Comparison of ENCODE assay signal across 30 cellular contexts in the genomic region with DNA sequence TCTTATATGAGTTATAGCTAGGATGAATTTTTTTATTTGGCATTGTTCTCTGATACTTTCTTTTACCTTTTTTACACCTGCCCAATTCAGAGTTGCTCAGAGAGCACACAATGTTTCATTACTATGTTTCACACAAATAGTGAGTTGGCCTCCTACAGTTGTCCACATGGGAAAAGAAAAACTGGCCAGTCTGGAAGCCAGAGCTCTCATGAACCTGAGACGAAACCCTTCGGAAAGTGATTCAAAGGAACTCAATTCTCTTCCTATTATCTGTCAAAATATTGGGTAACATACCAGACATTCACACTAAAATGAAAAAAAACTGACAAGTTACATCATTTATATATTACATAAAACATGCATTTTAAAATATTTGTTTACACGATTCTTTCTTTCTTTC.
"Had no signal": no experiment of that assay in that cellular context is flagged by ENCODE, and none has a peak within 500 bp of the region (broad histone marks: within the 10 kb centered on the region; RNA-seq: fewer than 3 reads in every experiment).

No MANE protein-coding gene starts in this region.

- H3K27ac Mint-ChIP-seq: activated CD4-positive, alpha-beta memory T cell treated with anti-CD3 and anti-CD28 coated beads for 36 hours; activated CD8-positive, alpha-beta memory T cell treated with anti-CD3 and anti-CD28 coated beads, Interleukin-2, amount 10 ng/mL, durations not matched to agents 7 days and 5 days; activated CD8-positive, alpha-beta T cell treated with anti-CD3 and anti-CD28 coated beads, Interleukin-2, amount 10 ng/mL, durations not matched to agents 7 days and 5 days; activated naive CD4-positive, alpha-beta T cell treated with anti-CD3 and anti-CD28 coated beads for 36 hours; activated naive CD4-positive, alpha-beta T cell treated with anti-CD3 and anti-CD28 coated beads, Interleukin-2, amount 50 U/mL, for 24 hours; activated naive CD8-positive, alpha-beta T cell treated with anti-CD3 and anti-CD28 coated beads for 36 hours; activated naive CD8-positive, alpha-beta T cell treated with anti-CD3 and anti-CD28 coated beads, Interleukin-2, amount 50 U/mL, for 24 hours; activated T-helper 1 cell treated with anti-CD3 and anti-CD28 coated beads, Interleukin-12 subunit alpha, Interleukin-12 subunit beta, Interleukin-2, Interleukin-4 antibody, amounts not matched to agents 30 ng/mL and 10 ng/mL and 1 ng/mL, durations not matched to agents 14 hours and 24 hours and 36 hours; activated T-helper 2 cell treated with anti-CD3 and anti-CD28 coated beads, Interferon-gamma antibody, Interleukin-2, Interleukin-4, amounts not matched to agents 10 μg/mL and 5 μg/mL and 100 μg/mL, durations not matched to agents 14 hours and 24 hours and 36 hours; effector memory CD8-positive, alpha-beta T cell had no signal

- H3K4me1 Mint-ChIP-seq: activated naive CD4-positive, alpha-beta T cell treated with anti-CD3 and anti-CD28 coated beads, Interleukin-2, amount 50 U/mL, for 24 hours; central memory CD8-positive, alpha-beta T cell had no signal

- FAIRE-seq: bronchial epithelial cell had no signal

- DNase-seq: activated CD4-positive, alpha-beta memory T cell treated with anti-CD3 and anti-CD28 coated beads for 36 hours; activated CD4-positive, alpha-beta T cell treated with anti-CD3 and anti-CD28 coated beads for 4 hours; activated CD4-positive, CD25-positive, alpha-beta regulatory T cell; activated CD4-positive, CD25-positive, alpha-beta regulatory T cell treated with anti-CD3 and anti-CD28 coated beads, Interleukin-2, amount 50 U/mL, for 72 hours; activated CD8-positive, alpha-beta memory T cell treated with anti-CD3 and anti-CD28 coated beads, Interleukin-2, amount 10 ng/mL, durations not matched to agents 7 days and 5 days; activated CD8-positive, alpha-beta memory T cell treated with anti-CD3 and anti-CD28 coated beads, Interleukin-2, amount 50 U/mL, for 4 hours; activated CD8-positive, alpha-beta T cell treated with anti-CD3 and anti-CD28 coated beads, Interleukin-2, amount 10 ng/mL, durations not matched to agents 7 days and 5 days; activated effector memory CD4-positive, alpha-beta T cell treated with anti-CD3 and anti-CD28 coated beads, Interleukin-2, amount 50 U/mL, for 16 hours; activated naive CD4-positive, alpha-beta T cell treated with anti-CD3 and anti-CD28 coated beads for 36 hours; activated naive CD8-positive, alpha-beta T cell treated with anti-CD3 and anti-CD28 coated beads for 36 hours; activated naive CD8-positive, alpha-beta T cell treated with anti-CD3 and anti-CD28 coated beads, Interleukin-2, amount 50 U/mL, for 24 hours; activated T-cell treated with anti-CD3 and anti-CD28 coated beads, Interleukin-2, amount 50 U/mL, for 1 hour; activated T-cell treated with anti-CD3 and anti-CD28 coated beads, Interleukin-2, amount 50 U/mL, for 48 hours; adrenal gland; brain microvascular endothelial cell; colonic mucosa; effector memory CD8-positive, alpha-beta T cell; erythroblast; foreskin keratinocyte; gastrocnemius medialis; glutamatergic neuron; heart left ventricle; T-helper 2 cell had no signal

- H3K4me1 ChIP-seq: ascending aorta, colonic mucosa, foreskin keratinocyte, gastrocnemius medialis had no signal

- H3K27me3 Mint-ChIP-seq: activated naive CD8-positive, alpha-beta T cell treated with anti-CD3 and anti-CD28 coated beads for 36 hours; activated naive CD8-positive, alpha-beta T cell treated with anti-CD3 and anti-CD28 coated beads, Interleukin-2, amount 50 U/mL, for 24 hours had no signal

- H3K27ac ChIP-seq: adrenal gland, ascending aorta, brain microvascular endothelial cell, colonic mucosa, foreskin keratinocyte, gastrocnemius medialis, heart left ventricle had no signal

- H3K36me3 ChIP-seq: adrenal gland, ascending aorta, brain microvascular endothelial cell, colonic mucosa, esophagus muscularis mucosa, gastrocnemius medialis, heart left ventricle had no signal

- H3K27me3 ChIP-seq: adrenal gland, ascending aorta, brain microvascular endothelial cell, colonic mucosa, esophagus muscularis mucosa, foreskin keratinocyte, gastrocnemius medialis, heart left ventricle had no signal

- H3K36me3 Mint-ChIP-seq: activated CD4-positive, alpha-beta memory T cell treated with anti-CD3 and anti-CD28 coated beads for 36 hours; activated naive CD4-positive, alpha-beta T cell treated with anti-CD3 and anti-CD28 coated beads, Interleukin-2, amount 50 U/mL, for 24 hours; activated naive CD8-positive, alpha-beta T cell treated with anti-CD3 and anti-CD28 coated beads for 36 hours had no signal

- H3K4me3 ChIP-seq: adrenal gland, ascending aorta, colonic mucosa, esophagus muscularis mucosa, gastrocnemius medialis, heart left ventricle had no signal

- H3K4me3 Mint-ChIP-seq: activated CD4-positive, alpha-beta memory T cell treated with anti-CD3 and anti-CD28 coated beads for 36 hours; activated CD8-positive, alpha-beta memory T cell treated with anti-CD3 and anti-CD28 coated beads, Interleukin-2, amount 10 ng/mL, durations not matched to agents 7 days and 5 days; activated CD8-positive, alpha-beta T cell treated with anti-CD3 and anti-CD28 coated beads, Interleukin-2, amount 10 ng/mL, durations not matched to agents 7 days and 5 days; activated naive CD4-positive, alpha-beta T cell treated with anti-CD3 and anti-CD28 coated beads for 36 hours; activated naive CD4-positive, alpha-beta T cell treated with anti-CD3 and anti-CD28 coated beads, Interleukin-2, amount 50 U/mL, for 24 hours; activated naive CD8-positive, alpha-beta T cell treated with anti-CD3 and anti-CD28 coated beads for 36 hours; activated naive CD8-positive, alpha-beta T cell treated with anti-CD3 and anti-CD28 coated beads, Interleukin-2, amount 50 U/mL, for 24 hours; activated T-helper 1 cell treated with anti-CD3 and anti-CD28 coated beads, Interleukin-12 subunit alpha, Interleukin-12 subunit beta, Interleukin-2, Interleukin-4 antibody, amounts not matched to agents 30 ng/mL and 10 ng/mL and 1 ng/mL, durations not matched to agents 14 hours and 24 hours and 36 hours; central memory CD8-positive, alpha-beta T cell; effector memory CD8-positive, alpha-beta T cell had no signal

- H3K9me3 Mint-ChIP-seq: activated CD4-positive, alpha-beta memory T cell treated with anti-CD3 and anti-CD28 coated beads for 36 hours; activated naive CD4-positive, alpha-beta T cell treated with anti-CD3 and anti-CD28 coated beads for 36 hours; activated naive CD4-positive, alpha-beta T cell treated with anti-CD3 and anti-CD28 coated beads, Interleukin-2, amount 50 U/mL, for 24 hours; activated naive CD8-positive, alpha-beta T cell treated with anti-CD3 and anti-CD28 coated beads for 36 hours; activated naive CD8-positive, alpha-beta T cell treated with anti-CD3 and anti-CD28 coated beads, Interleukin-2, amount 50 U/mL, for 24 hours; activated T-helper 1 cell treated with anti-CD3 and anti-CD28 coated beads, Interleukin-12 subunit alpha, Interleukin-12 subunit beta, Interleukin-2, Interleukin-4 antibody, amounts not matched to agents 30 ng/mL and 10 ng/mL and 1 ng/mL, durations not matched to agents 14 hours and 24 hours and 36 hours; activated T-helper 2 cell treated with anti-CD3 and anti-CD28 coated beads, Interferon-gamma antibody, Interleukin-2, Interleukin-4, amounts not matched to agents 10 μg/mL and 5 μg/mL and 100 μg/mL, durations not matched to agents 14 hours and 24 hours and 36 hours; central memory CD8-positive, alpha-beta T cell; effector memory CD8-positive, alpha-beta T cell had no signal

- H3K9me3 ChIP-seq: adrenal gland, ascending aorta, colonic mucosa, esophagus muscularis mucosa, gastrocnemius medialis, heart left ventricle had no signal
